Comparison of ENCODE assay signal across 18 cellular contexts in the genomic region with DNA sequence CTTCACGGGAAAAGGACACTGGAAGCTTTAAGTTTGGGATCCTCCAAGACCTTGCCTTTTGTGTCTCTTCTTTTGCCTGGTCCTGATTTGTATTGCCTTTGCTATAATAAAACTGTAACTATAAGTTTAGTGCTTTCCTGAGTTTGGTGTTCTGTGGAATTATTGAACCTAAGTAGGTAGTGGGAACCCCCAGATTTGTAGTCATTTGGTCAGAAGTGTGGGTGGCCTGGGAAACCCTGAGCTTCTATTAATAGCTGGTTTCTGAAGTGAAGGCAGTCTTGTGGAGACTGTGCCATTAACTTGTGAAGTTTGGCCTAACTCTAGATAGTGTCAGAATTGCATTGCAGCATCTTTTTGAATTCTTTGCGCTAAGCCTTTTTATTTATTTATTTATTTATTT.
DNase-seq lines count a peak whose midpoint lies in the region; ATAC-seq, FAIRE-seq and TF ChIP-seq lines count a peak whose summit lies in the region.
"Had no signal": no experiment of that assay in that cellular context is flagged by ENCODE, and none has a peak within 500 bp of the region (broad histone marks: within the 10 kb centered on the region; RNA-seq: fewer than 3 reads in every experiment).

No MANE protein-coding gene starts in this region.

- H3K4me2 ChIP-seq in OCI-LY3 (ENCODE audit: low read length): no peak overlapping the region

- no peak overlapping the region for H2AFZ ChIP-seq in OCI-LY3 (ENCODE audit: low read depth, low read length)

- H3K9me3 ChIP-seq in OCI-LY3 (ENCODE audit: insufficient read depth, low read length): peaks cover 8% of the 10 kb centered on the region; the same call in 1 of the 2 replicates

- no peaks in the 10 kb centered on the region for H4K20me1 ChIP-seq in OCI-LY3 (ENCODE audit: insufficient read depth, low read length)
- H4K20me1 ChIP-seq: BLaER1 treated with 17β-estradiol and CSF1 and Interleukin-3, amounts not matched to agents 10 nM and 100 nM had no signal

- H3K27ac Mint-ChIP-seq in stimulated activated naive B cell treated with anti-CD40 and anti-IgM and Interleukin-4, amounts not matched to agents 10 μg/mL and 1 μg/mL and 100 μg/mL, for 72 hours: peak overlapping the region; percentile 57
- H3K27ac Mint-ChIP-seq: B cell; CD4-positive, CD25-positive, alpha-beta regulatory T cell; CD8-positive, alpha-beta memory T cell had no signal

- H3K27me3 ChIP-seq in OCI-LY3 (ENCODE audit: low read depth, low read length): no peaks in the 10 kb centered on the region

- no peak overlapping the region for H3K9ac ChIP-seq in OCI-LY3 (ENCODE audit: low read length)

- H3K36me3 Mint-ChIP-seq in stimulated activated naive B cell treated with anti-CD40 and anti-IgM and Interleukin-4, amounts not matched to agents 10 μg/mL and 1 μg/mL and 100 μg/mL, for 72 hours: peaks cover 3 to 14% of the 10 kb centered on the region in 2 donors

- peaks cover 13 to 22% of the 10 kb centered on the region in 2 donors for H3K4me1 Mint-ChIP-seq in stimulated activated naive B cell treated with anti-CD40 and anti-IgM and Interleukin-4, amounts not matched to agents 10 μg/mL and 1 μg/mL and 100 μg/mL, for 72 hours
- H3K4me1 Mint-ChIP-seq: CD4-positive, CD25-positive, alpha-beta regulatory T cell; CD8-positive, alpha-beta memory T cell had no signal

- H3K9me3 Mint-ChIP-seq in stimulated activated naive B cell treated with anti-CD40 and anti-IgM and Interleukin-4, amounts not matched to agents 10 μg/mL and 1 μg/mL and 100 μg/mL, for 72 hours: peaks cover 9 to 11% of the 10 kb centered on the region in 2 donors

- peak; percentile 79 to 84 for ATAC-seq in stimulated activated naive B cell treated with anti-CD40 and anti-IgM and Interleukin-4, amounts not matched to agents 10 μg/mL and 1 μg/mL and 100 μg/mL, for 72 hours (replicated peaks)
- no peak for ATAC-seq in GM19463 (IDR thresholded peaks at IDR 0.05; ENCODE audit: unreplicated experiment)

- H3K4me3 ChIP-seq in GM12865 (ENCODE audit: low read depth, low read length) (no peak overlapping the region), OCI-LY3 (ENCODE audit: low read length) (no peak overlapping the region)
- H3K4me3 ChIP-seq: BLaER1 treated with 17β-estradiol and CSF1 and Interleukin-3, amounts not matched to agents 10 nM and 100 nM had no signal

- H3K79me2 ChIP-seq in OCI-LY3 (ENCODE audit: low read length): no peaks in the 10 kb centered on the region

- H3K36me3 ChIP-seq in OCI-LY3 (replicated peaks; ENCODE audit: low read depth, low read length): peaks cover 4% of the 10 kb centered on the region
- H3K36me3 ChIP-seq: BLaER1 treated with 17β-estradiol and CSF1 and Interleukin-3, amounts not matched to agents 10 nM and 100 nM had no signal

- FAIRE-seq in GM18507 (lab: Jason Lieb, UNC): peak; percentile 49
- FAIRE-seq: D721Med, G401.6 had no signal

- H3K4me3 Mint-ChIP-seq in stimulated activated naive B cell treated with anti-CD40 and anti-IgM and Interleukin-4, amounts not matched to agents 10 μg/mL and 1 μg/mL and 100 μg/mL, for 72 hours: peak overlapping the region in 1 of 2 donors; percentile 53
- H3K4me3 Mint-ChIP-seq: B cell; CD4-positive, CD25-positive, alpha-beta regulatory T cell; CD8-positive, alpha-beta memory T cell had no signal

- peaks cover 12 to 34% of the 10 kb centered on the region in 2 donors for H3K27me3 Mint-ChIP-seq in stimulated activated naive B cell treated with anti-CD40 and anti-IgM and Interleukin-4, amounts not matched to agents 10 μg/mL and 1 μg/mL and 100 μg/mL, for 72 hours

- TF ChIP-seq CTCF in GM12865 (IDR thresholded peaks at IDR 0.05; ENCODE audit: insufficient read depth, low read depth, low read length, missing control alignments): no peak
- TF ChIP-seq CTCF in OCI-LY3 (IDR thresholded peaks at IDR 0.05; ENCODE audit: low read depth, low read length): no peak
- no peak for TF ChIP-seq CTCF in GM20000 (IDR thresholded peaks at IDR 0.05; ENCODE audit: extremely low read depth, missing control alignments)

- H3K4me1 ChIP-seq in OCI-LY3 (ENCODE audit: low read length): peaks cover 15% of the 10 kb centered on the region
- H3K4me1 ChIP-seq: Caco-2 had no signal

- DNase-seq in GM12865 (ENCODE audit: low read depth) (peak; percentile 70), GM18507 (ENCODE audit: extremely low spot score, insufficient read length, low read depth) (no peak), COR-L47 (lab: John Stamatoyannopoulos, UW) (no peak), GM20000 (ENCODE audit: low spot score) (no peak)
- DNase-seq in stimulated activated naive B cell treated with anti-CD40 and anti-IgM and Interleukin-4, amounts not matched to agents 10 μg/mL and 1 μg/mL and 100 μg/mL, for 72 hours: peak; percentile 41
- DNase-seq: Caco-2; CD4-positive, CD25-positive, alpha-beta regulatory T cell; CD8-positive, alpha-beta memory T cell; GOT3; H7; Kasumi-1; KG1 had no signal

- peak overlapping the region; percentile 87 for H3K27ac ChIP-seq in OCI-LY3 (ENCODE audit: low read length)

Comparison
In these comparisons a context has a peak if more than half of its experiments do, and no peak if none do; other contexts are left out.
1. DNase-seq: peak in GM12865 (single experiment) and stimulated activated naive B cell treated with anti-CD40 and anti-IgM and Interleukin-4, amounts not matched to agents 10 μg/mL and 1 μg/mL and 100 μg/mL, for 72 hours (single experiment); none in GM18507 (single experiment), COR-L47 (single experiment) and GM20000 (single experiment).